In genomic region chr2:229910147-229910831, GRCh38 we compare ENCODE assay signal across 11 cellular contexts. TPM values are rescaled to one million over a fixed set of nuclear protein-coding genes. Genes with fewer than 3 reads are reported as not detected.
DNase-seq lines count a peak whose midpoint lies in the region; ATAC-seq and TF ChIP-seq lines count a peak whose summit lies in the region.
"Had no signal": no experiment of that assay in that cellular context is flagged by ENCODE, and none has a peak within 500 bp of the region (broad histone marks: within the 10 kb centered on the region; RNA-seq: fewer than 3 reads in every experiment).

No MANE protein-coding gene starts in this region.

- peak overlapping the region in 8 of 11 experiments; percentile 1 to 90 (median 41); a peak in 9 of 22 replicates for H3K4me2 ChIP-seq in BLaER1 treated with 17β-estradiol and CSF1 and Interleukin-3, amounts not matched to agents 10 nM and 100 nM
- no peak overlapping the region for H3K4me2 ChIP-seq in GM23338

- H4K20me1 ChIP-seq in BLaER1 treated with 17β-estradiol and CSF1 and Interleukin-3, amounts not matched to agents 10 nM and 100 nM, result peaks cover 82 to 100% (median 100%) of the 10 kb centered on the region in 11 experiments
- H4K20me1 ChIP-seq in GM23338 (replicated peaks; ENCODE audit: insufficient read depth), result peaks cover 30% of the 10 kb centered on the region

- H3K36me3 Mint-ChIP-seq in brain (peaks cover 35% of the 10 kb centered on the region), GM23338 (ENCODE audit: low read depth) (peaks cover 10% of the 10 kb centered on the region; the same call in 2 of the 3 replicates)

- peaks cover 34 to 67% (median 50%) of the 10 kb centered on the region in 10 experiments for H3K4me1 ChIP-seq in BLaER1 treated with 17β-estradiol and CSF1 and Interleukin-3, amounts not matched to agents 10 nM and 100 nM
- no peaks in the 10 kb centered on the region for H3K4me1 ChIP-seq in foreskin keratinocyte
- peaks cover 22% of the 10 kb centered on the region for H3K4me1 ChIP-seq in GM23338 (ENCODE audit: insufficient read depth)

- H3K9me3 ChIP-seq in BLaER1 treated with 17β-estradiol and CSF1 and Interleukin-3, amounts not matched to agents 10 nM and 100 nM (replicated peaks in 1 of 11), result no peaks in the 10 kb centered on the region
- H3K9me3 ChIP-seq: adrenal gland had no signal

- H3K4me3 Mint-ChIP-seq in brain, result peak overlapping the region in 1 of 5 experiments; percentile 9
- no peak overlapping the region for H3K4me3 Mint-ChIP-seq in GM23338
- H3K4me3 Mint-ChIP-seq: T-helper 1 cell treated with Interleukin-12 subunit alpha and Interleukin-12 subunit beta and Interleukin-4 antibody, amounts not matched to agents 30 μg/mL and 1 μg/mL, for 36 hours had no signal

- no peaks in the 10 kb centered on the region for H3K9me2 ChIP-seq in GM23338 (ENCODE audit: insufficient read depth)

- peaks cover 100% of the 10 kb centered on the region for H3K79me2 ChIP-seq in GM23338 (replicated peaks; ENCODE audit: insufficient read depth)

- TF ChIP-seq CTCF in brain (conservative IDR thresholded peaks at IDR 0.05) (no peak), foreskin keratinocyte (conservative IDR thresholded peaks at IDR 0.05) (no peak), GM23338 (conservative IDR thresholded peaks at IDR 0.05; ENCODE audit: low read depth in 2 of 2) (no peak)

- H3K9me3 Mint-ChIP-seq in brain (no peaks in the 10 kb centered on the region), GM23338 (no peaks in the 10 kb centered on the region)
- H3K9me3 Mint-ChIP-seq: T-helper 1 cell treated with Interleukin-12 subunit alpha and Interleukin-12 subunit beta and Interleukin-4 antibody, amounts not matched to agents 30 μg/mL and 1 μg/mL, for 36 hours had no signal

- no peak overlapping the region for H3K27ac ChIP-seq in BLaER1 treated with 17β-estradiol and CSF1 and Interleukin-3, amounts not matched to agents 10 nM and 100 nM
- H3K27ac ChIP-seq in foreskin keratinocyte, result no peak overlapping the region
- no peak overlapping the region for H3K27ac ChIP-seq in GM23338 (ENCODE audit: low read depth)
- H3K27ac ChIP-seq: adrenal gland had no signal

- H3K36me3 ChIP-seq in BLaER1 treated with 17β-estradiol and CSF1 and Interleukin-3, amounts not matched to agents 10 nM and 100 nM, result peaks cover 44 to 73% (median 49%) of the 10 kb centered on the region in 11 experiments
- no peaks in the 10 kb centered on the region for H3K36me3 ChIP-seq in GM23338 (ENCODE audit: insufficient read depth)

- no peak overlapping the region for H2AFZ ChIP-seq in GM23338

- H3K27ac Mint-ChIP-seq in brain (peak overlapping the region in 3 of 5 experiments; percentile 7 to 69 (median 44)), GM23338 (no peak overlapping the region)

- ATAC-seq in GM18907 (IDR thresholded peaks at IDR 0.05; ENCODE audit: unreplicated experiment), result peak; percentile 21
- peak; percentile 26 for ATAC-seq in HG03066 (IDR thresholded peaks at IDR 0.05; ENCODE audit: low read depth, unreplicated experiment)
- no peak for ATAC-seq in foreskin keratinocyte
- ATAC-seq in GM23338, result no peak; the same call in 1 of the 3 replicates

- 0 out of 22 replicates have a peak overlapping the region, but pooled peaks of 1 of the 11 experiments have one; percentile 7 for H3K9ac ChIP-seq in BLaER1 treated with 17β-estradiol and CSF1 and Interleukin-3, amounts not matched to agents 10 nM and 100 nM

- H3K27me3 Mint-ChIP-seq in brain, result no peaks in the 10 kb centered on the region
- peaks cover 2% of the 10 kb centered on the region for H3K27me3 Mint-ChIP-seq in GM23338 (ENCODE audit: insufficient read depth, low read depth, poor library complexity)

- no peak overlapping the region for H3K4me3 ChIP-seq in BLaER1 treated with 17β-estradiol and CSF1 and Interleukin-3, amounts not matched to agents 10 nM and 100 nM
- no peak overlapping the region for H3K4me3 ChIP-seq in GM23338
- H3K4me3 ChIP-seq: adrenal gland had no signal

- H3K27me3 ChIP-seq in BLaER1 treated with 17β-estradiol and CSF1 and Interleukin-3, amounts not matched to agents 10 nM and 100 nM, result no peaks in the 10 kb centered on the region
- H3K27me3 ChIP-seq in foreskin keratinocyte (no peaks in the 10 kb centered on the region), GM23338 (ENCODE audit: insufficient read depth) (no peaks in the 10 kb centered on the region)
- H3K27me3 ChIP-seq: adrenal gland had no signal

- H3K4me1 Mint-ChIP-seq in brain (peaks cover 55% of the 10 kb centered on the region), GM23338 (peaks cover 27% of the 10 kb centered on the region; the same call in 2 of the 3 replicates)

- no peak for DNase-seq in GOT3 (lab: John Stamatoyannopoulos, UW)
- no peak for DNase-seq in foreskin keratinocyte
- no peak for DNase-seq in NCI-H1048 (lab: John Stamatoyannopoulos, UW)
- DNase-seq in GM23338 (ENCODE audit: low spot score), result no peak
- DNase-seq: adrenal gland, DMS 273 treated with DMSO at 0.1 percent for 48 hours had no signal

- no peaks in the 10 kb centered on the region for H3F3A ChIP-seq in GM23338 (replicated peaks; ENCODE audit: low read depth)

TF ChIP-seq in GM23338, 12 proteins besides CTCF, POLR2A, EP300 and RAD21 (continues in another document):
- no peak for TF ChIP-seq ZNF331 (CRISPR knock-in tag; IDR thresholded peaks at IDR 0.05; ENCODE audit: low read depth)
- TF ChIP-seq REST (IDR thresholded peaks at IDR 0.05; ENCODE audit: unreplicated experiment), result no peak
- TF ChIP-seq STAT1 (IDR thresholded peaks at IDR 0.05; ENCODE audit: unreplicated experiment), result no peak
- no peak for TF ChIP-seq JUNB (IDR thresholded peaks at IDR 0.05; ENCODE audit: unreplicated experiment)
- no peak for TF ChIP-seq EZH2 (IDR thresholded peaks at IDR 0.05; ENCODE audit: low read depth, unreplicated experiment)
- TF ChIP-seq NANOG (IDR thresholded peaks at IDR 0.05; ENCODE audit: borderline replicate concordance), result no peak
- TF ChIP-seq ZNF114 (CRISPR knock-in tag; IDR thresholded peaks at IDR 0.05), result no peak

RNA-seq across cellular contexts. Expression of gene TRIP12, which starts 11.5 kb away (rescaled TPM):
- polyA plus RNA-seq in brain (ENCODE audit: insufficient read depth, low read depth, low replicate concordance) (45.8 TPM), foreskin keratinocyte (25.8 and 33.9 TPM in 2 replicates), GM23338 (2016; fragmentation: Nextera tagmentation; extraction: Ambion mirVana) (20.7 and 21.5 TPM in 2 replicates)
- 176 and 196 TPM in 2 replicates for total RNA-seq in foreskin keratinocyte
- 117 and 133 TPM in 2 replicates for total RNA-seq in GM23338 (2014; rRNA removed; shearing (Covaris generic))

RNA-seq across cellular contexts. Expression of gene FBXO36, which starts 12.0 kb away (rescaled TPM):
- polyA plus RNA-seq in brain (ENCODE audit: insufficient read depth, low read depth, low replicate concordance), result 2.5 TPM
- 1.9 and 2.2 TPM in 2 replicates for total RNA-seq in foreskin keratinocyte
- 1.2 TPM in 2 replicates for polyA plus RNA-seq in foreskin keratinocyte
- 7.6 and 9.0 TPM in 2 replicates for total RNA-seq in GM23338 (2014; rRNA removed; shearing (Covaris generic))
- polyA plus RNA-seq in GM23338 (2016; fragmentation: Nextera tagmentation; extraction: Ambion mirVana), result 4.6 and 5.8 TPM in 2 replicates

Comparison
In these comparisons a context has a peak if more than half of its experiments do, and no peak if none do; other contexts are left out.
1. ATAC-seq: peak in GM18907 (single experiment) and HG03066 (single experiment); none in foreskin keratinocyte (single experiment) and GM23338 (single experiment).